19 cellular contexts compared by ENCODE assay signal in genomic region chr1:57844382-57844980, GRCh38.
DNase-seq lines count a peak whose midpoint lies in the region; FAIRE-seq and TF ChIP-seq lines count a peak whose summit lies in the region.
"Had no signal": no experiment of that assay in that cellular context is flagged by ENCODE, and none has a peak within 500 bp of the region (broad histone marks: within the 10 kb centered on the region; RNA-seq: fewer than 3 reads in every experiment).

No MANE protein-coding gene starts in this region.

- FAIRE-seq in bronchial epithelial cell (lab: Jason Lieb, UNC) (no peak), keratinocyte (lab: Jason Lieb, UNC) (no peak)
- FAIRE-seq: G401.6, GM12892, H1 had no signal

- H3K4me3 ChIP-seq in mammary epithelial cell (replicated peaks in 1 of 3; ENCODE audit: insufficient read depth in 1 of 3, low read depth in 2 of 3, low read length in 3 of 3) (no peak overlapping the region), bronchial epithelial cell (ENCODE audit: low read depth, low read length) (no peak overlapping the region), keratinocyte (ENCODE audit: control insufficient read depth in 2 of 3, extremely low read depth in 1 of 3, insufficient read depth in 2 of 3, low read depth in 1 of 3, low read length in 3 of 3) (peak overlapping the region in 1 of 3 experiments; percentile 29)
- H3K4me3 ChIP-seq in CD4-positive, alpha-beta memory T cell (ENCODE audit: low read length in 2 of 2): no peak overlapping the region
- H3K4me3 ChIP-seq: BLaER1, HAP-1 had no signal

- H3K9me1 ChIP-seq in keratinocyte (ENCODE audit: control insufficient read depth, extremely low read depth, insufficient read depth, low read length): no peaks in the 10 kb centered on the region

- H3K79me2 ChIP-seq in mammary epithelial cell (ENCODE audit: insufficient read depth, low read length): no peaks in the 10 kb centered on the region
- no peaks in the 10 kb centered on the region for H3K79me2 ChIP-seq in keratinocyte (ENCODE audit: control insufficient read depth, insufficient read depth, low read length)

- H3K4me1 ChIP-seq in mammary epithelial cell (ENCODE audit: insufficient read depth, low read length): peaks cover 59% of the 10 kb centered on the region
- peaks cover 53% of the 10 kb centered on the region for H3K4me1 ChIP-seq in keratinocyte (ENCODE audit: control insufficient read depth, extremely low read depth, insufficient read depth, low read length)
- H3K4me1 ChIP-seq in CD4-positive, alpha-beta memory T cell (ENCODE audit: insufficient read depth, low read length): no peaks in the 10 kb centered on the region
- H3K4me1 ChIP-seq: BLaER1, HAP-1 had no signal

- H4K20me1 ChIP-seq in mammary epithelial cell (ENCODE audit: insufficient read depth, low read length) (no peaks in the 10 kb centered on the region), keratinocyte (ENCODE audit: control insufficient read depth, extremely low read depth, insufficient read depth, low read length) (no peaks in the 10 kb centered on the region)
- H4K20me1 ChIP-seq: BLaER1 had no signal

- dilution Hi-C loops in mammary epithelial cell (cut with HindIII; ENCODE audit: low sequenced_read_pairs): no loop called here
- dilution Hi-C loops in keratinocyte (cut with MboI; ENCODE audit: extremely low pct_ligation_motif_present, low sequenced_read_pairs): no loop called here

- H3K4me2 ChIP-seq in mammary epithelial cell (ENCODE audit: insufficient read depth, low read depth, low read length): peak overlapping the region; percentile 54
- H3K4me2 ChIP-seq in keratinocyte (ENCODE audit: control insufficient read depth, extremely low read depth, insufficient read depth, low read depth, low read length): peak overlapping the region; percentile 75
- H3K4me2 ChIP-seq: BLaER1 had no signal

- BruUV-seq in mammary epithelial cell (replicated peaks; lab: Mats Ljungman, UMichigan) (TSS peak; percentile 98), MCF 10A (replicated peaks; lab: Mats Ljungman, UMichigan) (no TSS peak)

- POLR2A ChIA-PET in MCF 10A (lab: Yijun Ruan, JAX): no interaction called here
- POLR2A ChIA-PET in CD4-positive, alpha-beta memory T cell (lab: Charles Lee; ENCODE audit: partially characterized antibody): no interaction called here

- peaks cover 26% of the 10 kb centered on the region for H3K4me1 Mint-ChIP-seq in MCF 10A (ENCODE audit: insufficient read depth, unreplicated experiment)
- no peaks in the 10 kb centered on the region for H3K4me1 Mint-ChIP-seq in CD4-positive, alpha-beta memory T cell
- H3K4me1 Mint-ChIP-seq: CD4-positive, CD25-positive, alpha-beta regulatory T cell had no signal

- H3K9me3 ChIP-seq in mammary epithelial cell (replicated peaks; ENCODE audit: insufficient read depth, low read length): peaks cover 19% of the 10 kb centered on the region
- H3K9me3 ChIP-seq in keratinocyte (ENCODE audit: control insufficient read depth, low read depth, low read length): peaks cover 7% of the 10 kb centered on the region
- no peaks in the 10 kb centered on the region for H3K9me3 ChIP-seq in CD4-positive, alpha-beta memory T cell (ENCODE audit: control insufficient read depth in 1 of 2, low read length in 2 of 2)
- H3K9me3 ChIP-seq: HAP-1 had no signal

- H3K9me3 Mint-ChIP-seq in MCF 10A (ENCODE audit: unreplicated experiment): no peaks in the 10 kb centered on the region
- peaks cover 4 to 24% (median 14%) of the 10 kb centered on the region in 8 donors for H3K9me3 Mint-ChIP-seq in CD4-positive, alpha-beta memory T cell

- no peaks in the 10 kb centered on the region for H3K27me3 Mint-ChIP-seq in MCF 10A (ENCODE audit: insufficient read depth, unreplicated experiment)
- H3K27me3 Mint-ChIP-seq in CD4-positive, alpha-beta memory T cell: peaks cover 0 to 1% of the 10 kb centered on the region in 2 donors
- H3K27me3 Mint-ChIP-seq: CD4-positive, CD25-positive, alpha-beta regulatory T cell had no signal

- H3K27me3 ChIP-seq in mammary epithelial cell (ENCODE audit: insufficient read depth, low read length) (no peaks in the 10 kb centered on the region), bronchial epithelial cell (ENCODE audit: control insufficient read depth, insufficient read depth, low read length) (no peaks in the 10 kb centered on the region), keratinocyte (ENCODE audit: control insufficient read depth, extremely low read depth, insufficient read depth, low read length) (no peaks in the 10 kb centered on the region)
- H3K27me3 ChIP-seq in CD4-positive, alpha-beta memory T cell (ENCODE audit: insufficient read depth, low read length): no peaks in the 10 kb centered on the region
- H3K27me3 ChIP-seq: BLaER1 had no signal

- WGBS in mammary epithelial cell (ENCODE audit: low coverage, missing lambda C conversion rate): 46% methylated on average over 2 of the region's 3 CpGs

- H3K27ac Mint-ChIP-seq in MCF 10A (ENCODE audit: low read depth, unreplicated experiment): no peak overlapping the region
- H3K27ac Mint-ChIP-seq in CD4-positive, alpha-beta memory T cell: no peak overlapping the region

- no peaks in the 10 kb centered on the region for H3K36me3 Mint-ChIP-seq in MCF 10A (ENCODE audit: insufficient read depth, unreplicated experiment)
- peaks cover 0 to 3% of the 10 kb centered on the region in 2 donors for H3K36me3 Mint-ChIP-seq in CD4-positive, alpha-beta memory T cell

- in situ Hi-C loops in mammary epithelial cell (cut with MboI; ENCODE audit: low sequenced_read_pairs in 2 of 2): no loop called here

- H2AFZ ChIP-seq in mammary epithelial cell (ENCODE audit: low read depth, low read length) (no peak overlapping the region), keratinocyte (ENCODE audit: control insufficient read depth, low read length) (no peak overlapping the region)

- H3K36me3 ChIP-seq in mammary epithelial cell (ENCODE audit: insufficient read depth, low read length) (no peaks in the 10 kb centered on the region), bronchial epithelial cell (ENCODE audit: control insufficient read depth, insufficient read depth, low read length) (no peaks in the 10 kb centered on the region), keratinocyte (ENCODE audit: control insufficient read depth in 2 of 2, extremely low read depth in 1 of 2, insufficient read depth in 2 of 2, low read length in 2 of 2) (no peaks in the 10 kb centered on the region)
- H3K36me3 ChIP-seq in CD4-positive, alpha-beta memory T cell (ENCODE audit: insufficient read depth, low read length): no peaks in the 10 kb centered on the region
- H3K36me3 ChIP-seq: BLaER1, HAP-1 had no signal

- peak; percentile 62 for DNase-seq in mammary epithelial cell
- no peak for DNase-seq in MCF 10A (ENCODE audit: unreplicated experiment)
- DNase-seq in bronchial epithelial cell (ENCODE audit: low read depth): peak; percentile 68
- no peak for DNase-seq in keratinocyte (ENCODE audit: low read depth, low spot score)
- DNase-seq in DMS53 treated with DMSO at 0.1 percent for 48 hours (lab: John Stamatoyannopoulos, UW; ENCODE audit: unreplicated experiment): no peak
- DNase-seq in NCI-H1048 (lab: John Stamatoyannopoulos, UW): no peak
- no peak for DNase-seq in CD4-positive, alpha-beta memory T cell
- DNase-seq: AML-193; Calu3; CD4-positive, CD25-positive, alpha-beta regulatory T cell; DMS 273 treated with DMSO at 0.1 percent for 48 hours; DMS79 had no signal

- peak overlapping the region; percentile 81 for H3K27ac ChIP-seq in mammary epithelial cell (ENCODE audit: insufficient read depth, low read depth, low read length)
- peak overlapping the region; percentile 85 for H3K27ac ChIP-seq in keratinocyte (ENCODE audit: control insufficient read depth, insufficient read depth, low read length)
- no peak overlapping the region for H3K27ac ChIP-seq in CD4-positive, alpha-beta memory T cell (ENCODE audit: low read depth, low read length)
- H3K27ac ChIP-seq: 22Rv1, BLaER1, HL-60 had no signal

- H3K4me3 Mint-ChIP-seq in MCF 10A (ENCODE audit: unreplicated experiment): no peak overlapping the region
- no peak overlapping the region for H3K4me3 Mint-ChIP-seq in CD4-positive, alpha-beta memory T cell
- H3K4me3 Mint-ChIP-seq: CD4-positive, CD25-positive, alpha-beta regulatory T cell had no signal

- CTCF ChIA-PET in mammary epithelial cell (lab: Charles Lee; ENCODE audit: low non-redundant PET): no interaction called here
- CTCF ChIA-PET in MCF 10A (lab: Yijun Ruan, JAX): interaction anchor here (0.7 kb wide), 1 partner anchor 15 kb away, joined by 3 read pairs; no protein-coding TSS in a partner anchor
- CTCF ChIA-PET in CD4-positive, alpha-beta memory T cell (lab: Charles Lee; ENCODE audit: partially characterized antibody): no interaction called here

- intact Hi-C loops in mammary epithelial cell (cut with micrococcal nuclease) (no loop called here), MCF 10A (cut with micrococcal nuclease) (no loop called here)
- intact Hi-C loops in CD4-positive, alpha-beta memory T cell (cut with micrococcal nuclease): no loop called here

- H3K9ac ChIP-seq in mammary epithelial cell (ENCODE audit: insufficient read depth, low read length) (no peak overlapping the region), keratinocyte (ENCODE audit: control insufficient read depth, extremely low read depth, insufficient read depth, low read length) (peak overlapping the region; percentile 33)
- H3K9ac ChIP-seq: BLaER1 had no signal

- TF ChIP-seq CTCF in mammary epithelial cell (conservative IDR thresholded peaks at IDR 0.05 in 1 of 2, IDR thresholded peaks at IDR 0.05 in 1 of 2; ENCODE audit: extremely low read depth in 1 of 2, insufficient read depth in 1 of 2, low read depth in 1 of 2, low read length in 2 of 2): no peak
- TF ChIP-seq CTCF in MCF 10A (IDR thresholded peaks at IDR 0.05; ENCODE audit: unreplicated experiment): no peak
- no peak for TF ChIP-seq CTCF in bronchial epithelial cell (IDR thresholded peaks at IDR 0.05; ENCODE audit: insufficient read depth, low read length, severe bottlenecking)
- no peak for TF ChIP-seq CTCF in keratinocyte (optimal IDR thresholded peaks at IDR 0.05 in 1 of 3, IDR thresholded peaks at IDR 0.05 in 1 of 3, conservative IDR thresholded peaks at IDR 0.05 in 1 of 3; ENCODE audit: extremely low read depth in 1 of 3, insufficient read depth in 2 of 3, low read length in 3 of 3)

Comparison
In these comparisons a context has a peak if more than half of its experiments do, and no peak if none do; other contexts are left out.
1. DNase-seq: peak in mammary epithelial cell (single experiment) and bronchial epithelial cell (single experiment); none in MCF 10A (single experiment), keratinocyte (single experiment), DMS53 treated with DMSO at 0.1 percent for 48 hours (single experiment), NCI-H1048 (single experiment) and CD4-positive, alpha-beta memory T cell (0 of 5).